18 cellular contexts compared by ENCODE assay signal in the genomic region with DNA sequence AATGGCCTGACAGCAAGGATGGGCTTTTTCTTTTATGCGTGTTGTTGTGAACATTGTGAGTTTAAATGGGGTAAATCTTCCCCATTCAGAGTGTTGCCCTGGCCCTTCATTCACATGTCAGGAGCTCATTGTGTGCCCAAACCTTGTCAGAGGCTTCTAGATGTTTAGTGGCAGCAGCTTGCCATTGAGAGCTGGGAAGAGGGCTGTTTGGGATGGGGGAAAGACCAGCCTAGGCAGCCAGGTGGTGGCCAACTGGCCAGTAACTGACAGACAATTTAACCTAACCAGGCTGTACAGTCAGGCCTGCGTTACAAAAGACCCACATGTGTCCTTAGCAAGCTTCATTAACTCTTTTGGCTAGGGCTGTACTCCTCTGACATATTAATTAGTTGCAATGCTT.
DNase-seq lines count a peak whose midpoint lies in the region; ATAC-seq, FAIRE-seq and TF ChIP-seq lines count a peak whose summit lies in the region.
"Had no signal": no experiment of that assay in that cellular context is flagged by ENCODE, and none has a peak within 500 bp of the region (broad histone marks: within the 10 kb centered on the region; RNA-seq: fewer than 3 reads in every experiment).

No MANE protein-coding gene starts in this region.

- 0 out of 4 replicates have a peak overlapping the region, but pooled peaks of 1 of the 2 experiments have one; percentile 2 for H3K4me2 ChIP-seq in H1 (ENCODE audit: insufficient read depth in 1 of 2, low read depth in 2 of 2, low read length in 2 of 2)
- H3K4me2 ChIP-seq: BLaER1 treated with 17β-estradiol and CSF1 and Interleukin-3, amounts not matched to agents 10 nM and 100 nM had no signal

- H2BK120ac ChIP-seq in H1 (replicated peaks; ENCODE audit: low read depth, low read length): no peak overlapping the region

- no peaks in the 10 kb centered on the region for H3K9me3 ChIP-seq in H1 (ENCODE audit: insufficient read depth in 2 of 2, low read depth in 1 of 2, low read length in 1 of 2)
- H3K9me3 ChIP-seq: SJCRH30 had no signal

- H3K27me3 Mint-ChIP-seq in neural crest cell (ENCODE audit: low read depth): no peaks in the 10 kb centered on the region
- H3K27me3 Mint-ChIP-seq: CD8-positive, alpha-beta memory T cell had no signal

- H4K91ac ChIP-seq in H1 (replicated peaks; ENCODE audit: insufficient read length, low read length): no peak overlapping the region

- no peak overlapping the region for H4K8ac ChIP-seq in H1 (ENCODE audit: extremely low read depth, insufficient read depth, low read length)

- no peak for TF ChIP-seq CTCF in H1 (IDR thresholded peaks at IDR 0.05; ENCODE audit: control extremely low read depth in 1 of 3, insufficient read depth in 1 of 3, low read depth in 1 of 3, low read length in 3 of 3)
- TF ChIP-seq CTCF in neural crest cell (conservative IDR thresholded peaks at IDR 0.05): no peak

- H2BK12ac ChIP-seq in H1 (ENCODE audit: low read depth, low read length): no peak overlapping the region

- H3K23ac ChIP-seq in H1 (ENCODE audit: insufficient read length): no peak overlapping the region

- no peak overlapping the region for H3K9ac ChIP-seq in H1 (replicated peaks in 1 of 4; ENCODE audit: extremely low read depth in 1 of 4, low read depth in 3 of 4, low read length in 3 of 4)
- H3K9ac ChIP-seq: BLaER1 treated with 17β-estradiol and CSF1 and Interleukin-3, amounts not matched to agents 10 nM and 100 nM had no signal

- no peak for TF ChIP-seq EP300 in H1 (IDR thresholded peaks at IDR 0.05; ENCODE audit: borderline replicate concordance in 1 of 2, low read depth in 2 of 2, low read length in 2 of 2)

- no peak overlapping the region for H2BK5ac ChIP-seq in H1 (ENCODE audit: low read depth, low read length)

- H3K79me1 ChIP-seq in H1 (ENCODE audit: low read depth, low read length): no peaks in the 10 kb centered on the region

- no peak overlapping the region for H2BK15ac ChIP-seq in H1 (ENCODE audit: low read length)

- no peak overlapping the region for H3K18ac ChIP-seq in H1 (ENCODE audit: extremely low read depth, low read length)

- CTCF ChIA-PET in H1 (lab: Charles Lee; ENCODE audit: partially characterized antibody): no interaction called here

- no peak overlapping the region for H3K4ac ChIP-seq in H1 (replicated peaks; ENCODE audit: insufficient read length, low read depth, low read length)

- peak overlapping the region; percentile 77 for H3K4me3 Mint-ChIP-seq in neural crest cell
- H3K4me3 Mint-ChIP-seq: CD8-positive, alpha-beta memory T cell; HFFc6 had no signal

- no peaks in the 10 kb centered on the region for H3K36me3 ChIP-seq in H1 (ENCODE audit: control insufficient read depth in 2 of 4, insufficient read depth in 4 of 4, low read length in 3 of 4)
- H3K36me3 ChIP-seq: SJCRH30 had no signal

- no peak overlapping the region for H3K27ac ChIP-seq in H1 (ENCODE audit: low read depth, low read length)
- H3K27ac ChIP-seq: HL-60, SJCRH30 had no signal

- no peak for ATAC-seq in HG02973 (IDR thresholded peaks at IDR 0.05; ENCODE audit: unreplicated experiment)
- ATAC-seq in HG02840 (IDR thresholded peaks at IDR 0.05; ENCODE audit: low FRiP score, unreplicated experiment): no peak
- no peak for ATAC-seq in HG02852 (IDR thresholded peaks at IDR 0.05; ENCODE audit: unreplicated experiment)
- no peak for ATAC-seq in HG02970 (IDR thresholded peaks at IDR 0.05; ENCODE audit: low FRiP score, unreplicated experiment)
- ATAC-seq: K562, PC-3 had no signal

- 0 out of 2 replicates have a peak overlapping the region, but pooled peaks have one; percentile 16 for H2BK20ac ChIP-seq in H1 (ENCODE audit: low read length)

- 79% methylated on average over 2 of the region's 2 CpGs; no CpG with 5 or more reads in 1 of the 2 experiments for WGBS in H1 (ENCODE audit: extremely low coverage in 1 of 2, insufficient coverage in 1 of 2, insufficient read length in 1 of 2, insufficient replicate concordance in 2 of 2, low coverage in 1 of 2, low lambda C conversion rate in 2 of 2, missing lambda C conversion rate in 1 of 2), 2 experiments

- no peaks in the 10 kb centered on the region for H3K23me2 ChIP-seq in H1 (ENCODE audit: low read depth, low read length)

- H4K20me1 ChIP-seq in H1 (replicated peaks in 1 of 2; ENCODE audit: control insufficient read depth in 1 of 2, insufficient read depth in 2 of 2, low read length in 2 of 2): no peaks in the 10 kb centered on the region

- no peak overlapping the region for H3K14ac ChIP-seq in H1 (ENCODE audit: insufficient read length)

- H3K27ac Mint-ChIP-seq in neural crest cell (ENCODE audit: unreplicated experiment): peak overlapping the region; percentile 37
- H3K27ac Mint-ChIP-seq: CD8-positive, alpha-beta memory T cell; HFFc6 had no signal

- POLR2A ChIA-PET in H1 (lab: Charles Lee; ENCODE audit: partially characterized antibody): no interaction called here

- no peak overlapping the region for H2AK5ac ChIP-seq in H1 (ENCODE audit: low read depth, low read length)

- TF ChIP-seq POLR2A in H1 (IDR thresholded peaks at IDR 0.05; ENCODE audit: control extremely low read depth in 1 of 2, low read depth in 2 of 2, low read length in 2 of 2): no peak

- H3K4me1 ChIP-seq in H1 (replicated peaks in 1 of 4; ENCODE audit: control insufficient read depth in 3 of 4, insufficient read depth in 4 of 4, low read length in 3 of 4): peaks cover 0 to 9% (median 4%) of the 10 kb centered on the region in 4 experiments; a peak in 5 of 7 replicates
- H3K4me1 ChIP-seq: SJCRH30 had no signal

- H3K4me1 Mint-ChIP-seq in neural crest cell: peaks cover 40% of the 10 kb centered on the region
- H3K4me1 Mint-ChIP-seq: CD8-positive, alpha-beta memory T cell had no signal

- H3K9me3 Mint-ChIP-seq in neural crest cell: no peaks in the 10 kb centered on the region
- H3K9me3 Mint-ChIP-seq: HFFc6 had no signal

- FAIRE-seq in H1 (lab: Jason Lieb, UNC): no peak
- FAIRE-seq: K562 had no signal

- H3K36me3 Mint-ChIP-seq in neural crest cell (ENCODE audit: low read depth): no peaks in the 10 kb centered on the region
- H3K36me3 Mint-ChIP-seq: CD8-positive, alpha-beta memory T cell had no signal

- no peak overlapping the region for H3K56ac ChIP-seq in H1 (replicated peaks; ENCODE audit: insufficient read length, low read depth, low read length)

- H3K27me3 ChIP-seq in H1 (replicated peaks in 1 of 4; ENCODE audit: control insufficient read depth in 3 of 4, extremely low read depth in 1 of 4, insufficient read depth in 3 of 4, low read length in 3 of 4): no peaks in the 10 kb centered on the region
- H3K27me3 ChIP-seq: BLaER1 treated with 17β-estradiol and CSF1 and Interleukin-3, amounts not matched to agents 10 nM and 100 nM; SJCRH30 had no signal

- no peak overlapping the region for H3K4me3 ChIP-seq in H1 (ENCODE audit: extremely low read depth in 1 of 4, insufficient read depth in 2 of 4, low read depth in 3 of 4, low read length in 4 of 4)
- H3K4me3 ChIP-seq: BLaER1 treated with 17β-estradiol and CSF1 and Interleukin-3, amounts not matched to agents 10 nM and 100 nM; K562; SJCRH30 had no signal

- no peaks in the 10 kb centered on the region for H3K79me2 ChIP-seq in H1 (ENCODE audit: control insufficient read depth in 1 of 2, insufficient read depth in 2 of 2, low read length in 2 of 2)

- no peak overlapping the region for H4K5ac ChIP-seq in H1 (ENCODE audit: insufficient read length, low read depth, low read length)

- TF ChIP-seq RAD21 in H1 (IDR thresholded peaks at IDR 0.05 in 1 of 2, conservative IDR thresholded peaks at IDR 0.05 in 1 of 2; ENCODE audit: low read depth in 2 of 2, low read length in 2 of 2): no peak

- peak overlapping the region; percentile 65 for H2AFZ ChIP-seq in H1 (ENCODE audit: low read length)

- DNase-seq in DMS 273 (lab: John Stamatoyannopoulos, UW; ENCODE audit: unreplicated experiment) (peak; percentile 55), OCI-M1 (lab: John Stamatoyannopoulos, UW) (peak; percentile 79), H1 (ENCODE audit: low read depth in 1 of 2, low spot score in 2 of 2) (no peak), neural crest cell (ENCODE audit: low read depth, low spot score) (peak; percentile 8)
- DNase-seq: CD8-positive, alpha-beta memory T cell; GOT3; HFFc6; MV-4-11; NCI-H1930; PC-3; SJCRH30 had no signal

TF ChIP-seq in H1, 55 proteins besides CTCF, POLR2A, EP300 and RAD21:
- TF ChIP-seq SP4 (IDR thresholded peaks at IDR 0.05; ENCODE audit: low read length): no peak

Comparison
In these comparisons a context has a peak if more than half of its experiments do, and no peak if none do; other contexts are left out.
1. DNase-seq: peak in DMS 273 (single experiment), OCI-M1 (single experiment) and neural crest cell (single experiment); none in H1 (0 of 2).